1 cellular context compared by ENCODE assay signal in genomic region chr1:58883037-58883887, GRCh38.
A peak's percentile ranks its signal among the peaks of the same experiment; 100 is the strongest.
TF ChIP-seq lines count a peak whose summit lies in the region.

No MANE protein-coding gene starts in this region.

TF ChIP-seq in SK-N-SH, 30 proteins besides CTCF, POLR2A, EP300 and RAD21 (continued from another document):
- TF ChIP-seq ZBTB33 (IDR thresholded peaks at IDR 0.05; ENCODE audit: borderline replicate concordance, low read depth) (no peak), SIN3A (IDR thresholded peaks at IDR 0.05; ENCODE audit: borderline replicate concordance, low read depth, low read length) (no peak), EZH2phosphoT487 (IDR thresholded peaks at IDR 0.05; ENCODE audit: borderline replicate concordance, low read depth) (no peak), FOXM1 (IDR thresholded peaks at IDR 0.05; ENCODE audit: low read depth) (0 out of 2 replicates have a peak, but pooled peaks have one; percentile 35), USF1 (IDR thresholded peaks at IDR 0.05; ENCODE audit: borderline replicate concordance, low read depth) (no peak), MEF2A (IDR thresholded peaks at IDR 0.05; ENCODE audit: borderline replicate concordance, low read depth) (no peak), TAF1 (IDR thresholded peaks at IDR 0.05; ENCODE audit: borderline replicate concordance, low read depth, low read length) (no peak; the same call in 1 of the 2 replicates), REST (IDR thresholded peaks at IDR 0.05; ENCODE audit: low read depth, low read length) (peak; percentile 42; the same call in 1 of the 2 replicates)
